Comparison of ENCODE assay signal across 16 cellular contexts in genomic region chr4:3871881-3872833, GRCh38.
DNase-seq lines count a peak whose midpoint lies in the region; ATAC-seq and TF ChIP-seq lines count a peak whose summit lies in the region.
"Had no signal": no experiment of that assay in that cellular context is flagged by ENCODE, and none has a peak within 500 bp of the region (broad histone marks: within the 10 kb centered on the region; RNA-seq: fewer than 3 reads in every experiment).

No MANE protein-coding gene starts in this region.

- H3K36me3 ChIP-seq in iPS-20b (ENCODE audit: insufficient read depth, low read depth, low read length) = no peaks in the 10 kb centered on the region
- H3K36me3 ChIP-seq: thyroid gland had no signal

- CTCF ChIA-PET in activated CD8-positive, alpha-beta T cell treated with anti-CD3 and anti-CD28 coated beads for 36 hours (lab: Charles Lee) = no interaction called here
- CTCF ChIA-PET in CD4-positive, alpha-beta T cell (lab: Charles Lee) = no interaction called here

- H3K27me3 ChIP-seq in iPS-20b (ENCODE audit: insufficient read depth, low read length) = peaks cover 74% of the 10 kb centered on the region
- peaks cover 44% of the 10 kb centered on the region for H3K27me3 ChIP-seq in CD4-positive, alpha-beta T cell (ENCODE audit: control insufficient read depth, insufficient read depth, low read length)
- H3K27me3 ChIP-seq: thyroid gland had no signal

- no peak for TF ChIP-seq CTCF in activated CD8-positive, alpha-beta T cell treated with anti-CD3 and anti-CD28 coated beads for 36 hours (IDR thresholded peaks at IDR 0.05)
- TF ChIP-seq CTCF in CD4-positive, alpha-beta T cell (IDR thresholded peaks at IDR 0.05) = no peak

- peaks cover 7% of the 10 kb centered on the region; the same call in 1 of the 2 replicates for H3K9me3 ChIP-seq in iPS-20b (ENCODE audit: insufficient read depth, low read depth, low read length)
- no peaks in the 10 kb centered on the region for H3K9me3 ChIP-seq in CD4-positive, alpha-beta T cell (ENCODE audit: control insufficient read depth, low read length)
- H3K9me3 ChIP-seq: psoas muscle, thyroid gland had no signal

- H3K9ac ChIP-seq in iPS-20b (ENCODE audit: low read depth, low read length) = no peak overlapping the region

- intact Hi-C loops in activated CD8-positive, alpha-beta T cell treated with anti-CD3 and anti-CD28 coated beads for 36 hours (cut with micrococcal nuclease) = no loop called here
- intact Hi-C loops in CD4-positive, alpha-beta T cell (cut with DNase I, micrococcal nuclease) = no loop called here

- POLR2A ChIA-PET in activated CD8-positive, alpha-beta T cell treated with anti-CD3 and anti-CD28 coated beads for 36 hours (lab: Charles Lee) = no interaction called here
- POLR2A ChIA-PET in CD4-positive, alpha-beta T cell (lab: Charles Lee) = no interaction called here

- no peaks in the 10 kb centered on the region for H3K9me3 Mint-ChIP-seq in activated naive CD8-positive, alpha-beta T cell (ENCODE audit: low read depth)
- no peaks in the 10 kb centered on the region for H3K9me3 Mint-ChIP-seq in activated naive CD8-positive, alpha-beta T cell treated with anti-CD3 and anti-CD28 coated beads, Interleukin-2, amount 50 U/mL, for 24 hours
- no peaks in the 10 kb centered on the region for H3K9me3 Mint-ChIP-seq in activated CD8-positive, alpha-beta T cell treated with anti-CD3 and anti-CD28 coated beads for 36 hours
- no peaks in the 10 kb centered on the region for H3K9me3 Mint-ChIP-seq in stimulated activated effector memory CD8-positive, alpha-beta T cell treated with anti-CD3 and anti-CD28 coated beads, Interleukin-12 subunit alpha, Interleukin-12 subunit beta, amount 100 ng/mL, for 72 hours
- no peaks in the 10 kb centered on the region for H3K9me3 Mint-ChIP-seq in CD4-positive, alpha-beta T cell

- H3K4me3 Mint-ChIP-seq in activated naive CD8-positive, alpha-beta T cell = peak overlapping the region; percentile 20
- H3K4me3 Mint-ChIP-seq in activated naive CD8-positive, alpha-beta T cell treated with anti-CD3 and anti-CD28 coated beads, Interleukin-2, amount 50 U/mL, for 24 hours = no peak overlapping the region
- H3K4me3 Mint-ChIP-seq in activated CD8-positive, alpha-beta T cell treated with anti-CD3 and anti-CD28 coated beads for 36 hours = peak overlapping the region; percentile 21
- peak overlapping the region; percentile 40 for H3K4me3 Mint-ChIP-seq in stimulated activated effector memory CD8-positive, alpha-beta T cell treated with anti-CD3 and anti-CD28 coated beads, Interleukin-12 subunit alpha, Interleukin-12 subunit beta, amount 100 ng/mL, for 72 hours
- no peak overlapping the region for H3K4me3 Mint-ChIP-seq in CD4-positive, alpha-beta T cell

- peak overlapping the region; percentile 63 for H3K4me3 ChIP-seq in iPS-20b (ENCODE audit: low read length)
- H3K4me3 ChIP-seq: psoas muscle, thyroid gland had no signal

- no peak overlapping the region for H3K27ac Mint-ChIP-seq in activated naive CD8-positive, alpha-beta T cell
- H3K27ac Mint-ChIP-seq in activated naive CD8-positive, alpha-beta T cell treated with anti-CD3 and anti-CD28 coated beads, Interleukin-2, amount 50 U/mL, for 24 hours = no peak overlapping the region
- no peak overlapping the region for H3K27ac Mint-ChIP-seq in activated CD8-positive, alpha-beta T cell treated with anti-CD3 and anti-CD28 coated beads for 36 hours
- H3K27ac Mint-ChIP-seq in stimulated activated effector memory CD8-positive, alpha-beta T cell treated with anti-CD3 and anti-CD28 coated beads, Interleukin-12 subunit alpha, Interleukin-12 subunit beta, amount 100 ng/mL, for 72 hours = no peak overlapping the region
- H3K27ac Mint-ChIP-seq in CD4-positive, alpha-beta T cell = no peak overlapping the region

- no peaks in the 10 kb centered on the region; the same call in 1 of the 2 replicates for H3K4me1 ChIP-seq in iPS-20b (ENCODE audit: insufficient read depth, low read length)
- H3K4me1 ChIP-seq: psoas muscle had no signal

- H3K27ac ChIP-seq in iPS-20b (ENCODE audit: low read length) = no peak overlapping the region
- no peak overlapping the region for H3K27ac ChIP-seq in CD4-positive, alpha-beta T cell (ENCODE audit: low read depth, low read length)
- H3K27ac ChIP-seq: psoas muscle, thyroid gland had no signal

- H3K36me3 Mint-ChIP-seq in activated naive CD8-positive, alpha-beta T cell = no peaks in the 10 kb centered on the region
- no peaks in the 10 kb centered on the region for H3K36me3 Mint-ChIP-seq in activated naive CD8-positive, alpha-beta T cell treated with anti-CD3 and anti-CD28 coated beads, Interleukin-2, amount 50 U/mL, for 24 hours (ENCODE audit: low read depth)
- H3K36me3 Mint-ChIP-seq in activated CD8-positive, alpha-beta T cell treated with anti-CD3 and anti-CD28 coated beads for 36 hours (ENCODE audit: low read depth) = no peaks in the 10 kb centered on the region
- no peaks in the 10 kb centered on the region for H3K36me3 Mint-ChIP-seq in stimulated activated effector memory CD8-positive, alpha-beta T cell treated with anti-CD3 and anti-CD28 coated beads, Interleukin-12 subunit alpha, Interleukin-12 subunit beta, amount 100 ng/mL, for 72 hours
- no peaks in the 10 kb centered on the region for H3K36me3 Mint-ChIP-seq in CD4-positive, alpha-beta T cell (ENCODE audit: low read depth)

- H3K4me1 Mint-ChIP-seq in activated naive CD8-positive, alpha-beta T cell (ENCODE audit: low read depth) = peaks cover 6% of the 10 kb centered on the region
- peaks cover 3% of the 10 kb centered on the region for H3K4me1 Mint-ChIP-seq in activated naive CD8-positive, alpha-beta T cell treated with anti-CD3 and anti-CD28 coated beads, Interleukin-2, amount 50 U/mL, for 24 hours
- H3K4me1 Mint-ChIP-seq in activated CD8-positive, alpha-beta T cell treated with anti-CD3 and anti-CD28 coated beads for 36 hours (ENCODE audit: low read depth) = peaks cover 4% of the 10 kb centered on the region
- H3K4me1 Mint-ChIP-seq in stimulated activated effector memory CD8-positive, alpha-beta T cell treated with anti-CD3 and anti-CD28 coated beads, Interleukin-12 subunit alpha, Interleukin-12 subunit beta, amount 100 ng/mL, for 72 hours = peaks cover 18% of the 10 kb centered on the region
- peaks cover 9% of the 10 kb centered on the region for H3K4me1 Mint-ChIP-seq in CD4-positive, alpha-beta T cell (ENCODE audit: low read depth)

- DNase-seq in activated naive CD8-positive, alpha-beta T cell treated with anti-CD3 and anti-CD28 coated beads, Interleukin-2, amount 50 U/mL, for 24 hours = no peak
- no peak for DNase-seq in activated CD8-positive, alpha-beta T cell treated with anti-CD3 and anti-CD28 coated beads for 36 hours
- no peak for DNase-seq in stimulated activated effector memory CD8-positive, alpha-beta T cell treated with anti-CD3 and anti-CD28 coated beads, Interleukin-12 subunit alpha, Interleukin-12 subunit beta, amount 100 ng/mL, for 72 hours (ENCODE audit: low spot score in 2 of 2)
- no peak for DNase-seq in CD4-positive, alpha-beta T cell
- DNase-seq in NCI-H2029 (lab: John Stamatoyannopoulos, UW) = no peak
- DNase-seq: ACHN; activated CD4-positive, alpha-beta T cell treated with anti-CD3 and anti-CD28 coated beads for 1 hour; kidney glomerular epithelial cell; NCI-H2107; NCI-H774; Right ventricle myocardium superior had no signal

- peaks cover 20% of the 10 kb centered on the region for H3K27me3 Mint-ChIP-seq in activated naive CD8-positive, alpha-beta T cell
- peaks cover 44% of the 10 kb centered on the region for H3K27me3 Mint-ChIP-seq in activated naive CD8-positive, alpha-beta T cell treated with anti-CD3 and anti-CD28 coated beads, Interleukin-2, amount 50 U/mL, for 24 hours
- H3K27me3 Mint-ChIP-seq in activated CD8-positive, alpha-beta T cell treated with anti-CD3 and anti-CD28 coated beads for 36 hours = peaks cover 39% of the 10 kb centered on the region
- peaks cover 73% of the 10 kb centered on the region for H3K27me3 Mint-ChIP-seq in CD4-positive, alpha-beta T cell

- ATAC-seq in activated naive CD8-positive, alpha-beta T cell treated with anti-CD3 and anti-CD28 coated beads, Interleukin-2, amount 50 U/mL, for 24 hours = no peak
- no peak for ATAC-seq in activated CD8-positive, alpha-beta T cell treated with anti-CD3 and anti-CD28 coated beads for 36 hours
- ATAC-seq in stimulated activated effector memory CD8-positive, alpha-beta T cell treated with anti-CD3 and anti-CD28 coated beads, Interleukin-12 subunit alpha, Interleukin-12 subunit beta, amount 100 ng/mL, for 72 hours = no peak
- ATAC-seq in CD4-positive, alpha-beta T cell (ENCODE audit: poor library complexity) = no peak
- ATAC-seq in HG03354 (IDR thresholded peaks at IDR 0.05; ENCODE audit: poor library complexity, severe bottlenecking, unreplicated experiment) = no peak
- ATAC-seq: psoas muscle had no signal

Comparison
In these comparisons a context has a peak if more than half of its experiments do, and no peak if none do; other contexts are left out.
1. H3K4me3 Mint-ChIP-seq: peak in activated naive CD8-positive, alpha-beta T cell (single experiment), activated CD8-positive, alpha-beta T cell treated with anti-CD3 and anti-CD28 coated beads for 36 hours (single experiment) and stimulated activated effector memory CD8-positive, alpha-beta T cell treated with anti-CD3 and anti-CD28 coated beads, Interleukin-12 subunit alpha, Interleukin-12 subunit beta, amount 100 ng/mL, for 72 hours (single experiment); none in activated naive CD8-positive, alpha-beta T cell treated with anti-CD3 and anti-CD28 coated beads, Interleukin-2, amount 50 U/mL, for 24 hours (single experiment) and CD4-positive, alpha-beta T cell (single experiment).